Comparison of ENCODE assay signal across 8 cellular contexts in the genomic region with DNA sequence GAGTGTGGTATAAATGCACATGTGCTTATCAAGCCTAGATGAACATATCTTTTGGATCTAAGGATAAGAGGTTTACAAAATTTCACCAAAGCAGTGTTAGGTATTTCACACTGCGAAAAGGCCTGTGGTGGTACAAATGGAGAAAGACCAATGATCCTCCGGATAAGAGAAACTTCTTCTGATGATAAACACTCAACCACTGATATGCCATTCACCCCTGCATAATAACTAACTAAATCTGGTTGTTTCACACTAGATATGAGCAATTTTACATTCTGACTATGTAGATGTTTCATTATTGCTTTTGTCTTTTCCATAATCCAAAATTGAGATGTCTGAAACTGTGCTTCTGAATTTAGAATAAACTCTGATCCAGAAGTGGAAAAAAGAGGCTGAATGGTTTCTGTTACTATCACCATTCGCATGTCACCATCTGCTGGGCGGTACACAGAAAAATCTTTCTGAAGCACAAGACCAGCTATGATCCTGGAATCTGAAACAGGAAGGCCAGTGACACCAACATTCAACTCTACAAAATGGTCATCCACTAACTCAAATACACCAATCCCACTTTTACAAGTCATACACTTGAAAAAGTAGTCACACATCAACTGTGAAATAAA. TPM values are rescaled to one million over a fixed set of nuclear protein-coding genes. Genes with fewer than 3 reads are reported as not detected.
DNase-seq lines count a peak whose midpoint lies in the region; ATAC-seq and TF ChIP-seq lines count a peak whose summit lies in the region.

No MANE protein-coding gene starts in this region.

- no peak overlapping the region for H3K9ac ChIP-seq in iPS-15b (ENCODE audit: low read depth, low read length)

- DNase-seq in activated CD4-positive, alpha-beta T cell treated with anti-CD3 and anti-CD28 coated beads, Interleukin-2, amount 10 ng/mL, durations not matched to agents 7 days and 5 days: no peak
- no peak for DNase-seq in activated CD4-positive, alpha-beta T cell treated with anti-CD3 and anti-CD28 coated beads, Interleukin-2, amount 50 U/mL, for 4 hours
- peak; percentile 59 to 65 for DNase-seq in NOMO-1 (lab: John Stamatoyannopoulos, UW; ENCODE audit: unreplicated experiment in 2 of 2)
- no peak for DNase-seq in ascending aorta (ENCODE audit: low spot score in 2 of 2)

- intact Hi-C loops in ascending aorta (cut with DNase I): loop anchor here (5.0 to 10.0 kb wide), 3 partner anchors 110 to 1012 kb away; a partner anchor contains a TSS

- H3K4me3 Mint-ChIP-seq in activated CD4-positive, alpha-beta T cell treated with anti-CD3 and anti-CD28 coated beads, Interleukin-2, amount 10 ng/mL, durations not matched to agents 7 days and 5 days: peak overlapping the region; percentile 95
- peak overlapping the region; percentile 89 for H3K4me3 Mint-ChIP-seq in stimulated activated memory B cell treated with anti-CD40 and anti-IgM and Interleukin-4, amounts not matched to agents 10 μg/mL and 1 μg/mL and 100 μg/mL, for 72 hours

- no peak overlapping the region for H3K27ac Mint-ChIP-seq in activated CD4-positive, alpha-beta T cell treated with anti-CD3 and anti-CD28 coated beads, Interleukin-2, amount 10 ng/mL, durations not matched to agents 7 days and 5 days
- peak overlapping the region; percentile 98 for H3K27ac Mint-ChIP-seq in stimulated activated memory B cell treated with anti-CD40 and anti-IgM and Interleukin-4, amounts not matched to agents 10 μg/mL and 1 μg/mL and 100 μg/mL, for 72 hours

- CTCF ChIA-PET in activated CD4-positive, alpha-beta T cell treated with anti-CD3 and anti-CD28 coated beads, Interleukin-2, amount 10 ng/mL, durations not matched to agents 7 days and 5 days (lab: Charles Lee): no interaction called here

- ATAC-seq in HG02610 (IDR thresholded peaks at IDR 0.05; ENCODE audit: unreplicated experiment): peak; percentile 25
- ATAC-seq in stimulated activated memory B cell treated with anti-CD40 and anti-IgM and Interleukin-4, amounts not matched to agents 10 μg/mL and 1 μg/mL and 100 μg/mL, for 72 hours: no peak
- no peak for ATAC-seq in HG03025 (IDR thresholded peaks at IDR 0.05; ENCODE audit: low FRiP score, unreplicated experiment)

- H3K36me3 ChIP-seq in ascending aorta (no peaks in the 10 kb centered on the region), iPS-15b (ENCODE audit: control insufficient read depth, insufficient read depth, low read length) (no peaks in the 10 kb centered on the region)

- peaks cover 25% of the 10 kb centered on the region for H3K4me1 Mint-ChIP-seq in activated CD4-positive, alpha-beta T cell treated with anti-CD3 and anti-CD28 coated beads, Interleukin-2, amount 10 ng/mL, durations not matched to agents 7 days and 5 days
- H3K4me1 Mint-ChIP-seq in stimulated activated memory B cell treated with anti-CD40 and anti-IgM and Interleukin-4, amounts not matched to agents 10 μg/mL and 1 μg/mL and 100 μg/mL, for 72 hours: peaks cover 20% of the 10 kb centered on the region

- H3K36me3 Mint-ChIP-seq in activated CD4-positive, alpha-beta T cell treated with anti-CD3 and anti-CD28 coated beads, Interleukin-2, amount 10 ng/mL, durations not matched to agents 7 days and 5 days (ENCODE audit: low read depth): peaks cover 5% of the 10 kb centered on the region
- H3K36me3 Mint-ChIP-seq in stimulated activated memory B cell treated with anti-CD40 and anti-IgM and Interleukin-4, amounts not matched to agents 10 μg/mL and 1 μg/mL and 100 μg/mL, for 72 hours: peaks cover 13% of the 10 kb centered on the region

- POLR2A ChIA-PET in activated CD4-positive, alpha-beta T cell treated with anti-CD3 and anti-CD28 coated beads, Interleukin-2, amount 10 ng/mL, durations not matched to agents 7 days and 5 days (lab: Charles Lee): no interaction called here

- H3K4me3 ChIP-seq in ascending aorta (peak overlapping the region; percentile 70 to 85), iPS-15b (ENCODE audit: low read depth, low read length) (peak overlapping the region; percentile 94)

- H3K9me3 Mint-ChIP-seq in activated CD4-positive, alpha-beta T cell treated with anti-CD3 and anti-CD28 coated beads, Interleukin-2, amount 10 ng/mL, durations not matched to agents 7 days and 5 days: no peaks in the 10 kb centered on the region
- no peaks in the 10 kb centered on the region for H3K9me3 Mint-ChIP-seq in stimulated activated memory B cell treated with anti-CD40 and anti-IgM and Interleukin-4, amounts not matched to agents 10 μg/mL and 1 μg/mL and 100 μg/mL, for 72 hours

- H3K27me3 Mint-ChIP-seq in activated CD4-positive, alpha-beta T cell treated with anti-CD3 and anti-CD28 coated beads, Interleukin-2, amount 10 ng/mL, durations not matched to agents 7 days and 5 days: no peaks in the 10 kb centered on the region
- no peaks in the 10 kb centered on the region for H3K27me3 Mint-ChIP-seq in stimulated activated memory B cell treated with anti-CD40 and anti-IgM and Interleukin-4, amounts not matched to agents 10 μg/mL and 1 μg/mL and 100 μg/mL, for 72 hours

- no peaks in the 10 kb centered on the region for H3K27me3 ChIP-seq in ascending aorta
- no peaks in the 10 kb centered on the region for H3K27me3 ChIP-seq in iPS-15b (ENCODE audit: control insufficient read depth, insufficient read depth, low read length)

- H3K9me3 ChIP-seq in ascending aorta: no peaks in the 10 kb centered on the region
- H3K9me3 ChIP-seq in iPS-15b (ENCODE audit: control insufficient read depth, insufficient read depth, low read length): no peaks in the 10 kb centered on the region

- H3K4me1 ChIP-seq in ascending aorta (peaks cover 6 to 22% of the 10 kb centered on the region in 2 donors), iPS-15b (ENCODE audit: control insufficient read depth, insufficient read depth, low read length) (peaks cover 3% of the 10 kb centered on the region)

- no peak for TF ChIP-seq CTCF in ascending aorta (IDR thresholded peaks at IDR 0.05)

- H3K27ac ChIP-seq in ascending aorta: peak overlapping the region; percentile 84 to 86

RNA-seq across cellular contexts. Expression of a gene that starts 1.3 kb away (rescaled TPM):
- total RNA-seq in activated CD4-positive, alpha-beta T cell treated with anti-CD3 and anti-CD28 coated beads, Interleukin-2, amount 10 ng/mL, durations not matched to agents 7 days and 5 days: 1 to 10 TPM; 4.5 to 5.1 TPM
- 3.8 TPM for total RNA-seq in ascending aorta

Comparison
In these comparisons a context has a peak if more than half of its experiments do, and no peak if none do; other contexts are left out.
1. DNase-seq: peak in NOMO-1 (2 of 2); none in activated CD4-positive, alpha-beta T cell treated with anti-CD3 and anti-CD28 coated beads, Interleukin-2, amount 10 ng/mL, durations not matched to agents 7 days and 5 days (single experiment), activated CD4-positive, alpha-beta T cell treated with anti-CD3 and anti-CD28 coated beads, Interleukin-2, amount 50 U/mL, for 4 hours (0 of 2) and ascending aorta (0 of 2).